9 cellular contexts compared by ENCODE assay signal in genomic region chr21:34844033-34844923, GRCh38.
DNase-seq lines count a peak whose midpoint lies in the region; ATAC-seq and TF ChIP-seq lines count a peak whose summit lies in the region.
"Had no signal": no experiment of that assay in that cellular context is flagged by ENCODE, and none has a peak within 500 bp of the region (broad histone marks: within the 10 kb centered on the region; RNA-seq: fewer than 3 reads in every experiment).

No MANE protein-coding gene starts in this region.

- H3K27me3 ChIP-seq in Panc1 (ENCODE audit: control insufficient read depth, insufficient read depth, low read length): no peaks in the 10 kb centered on the region
- H3K27me3 ChIP-seq in effector memory CD4-positive, alpha-beta T cell (replicated peaks; ENCODE audit: control insufficient read depth, insufficient read depth, low read length, poor library complexity, severe bottlenecking): no peaks in the 10 kb centered on the region

- peak; percentile 71 for ATAC-seq in Panc1
- peak; percentile 86 for ATAC-seq in Right ventricle myocardium superior (ENCODE audit: poor library complexity)
- no peak for ATAC-seq in HG02973 (IDR thresholded peaks at IDR 0.05; ENCODE audit: unreplicated experiment)

- H3K4me3 ChIP-seq in Panc1 (ENCODE audit: low read depth in 2 of 2, low read length in 2 of 2) (no peak overlapping the region), skin epidermis (no peak overlapping the region)
- no peak overlapping the region for H3K4me3 ChIP-seq in effector memory CD4-positive, alpha-beta T cell (ENCODE audit: insufficient read depth, low read depth, low read length, poor library complexity, severe bottlenecking)

- H3K36me3 ChIP-seq in Panc1 (ENCODE audit: control insufficient read depth, insufficient read depth, low read length): no peaks in the 10 kb centered on the region
- H3K36me3 ChIP-seq in effector memory CD4-positive, alpha-beta T cell (ENCODE audit: control insufficient read depth, insufficient read depth, low read length): peaks cover 40% of the 10 kb centered on the region

- no peak overlapping the region for H3K27ac ChIP-seq in Panc1 (ENCODE audit: low read length)
- H3K27ac ChIP-seq in skin epidermis: peak overlapping the region in 16 of 21 experiments; percentile 1 to 76 (median 54)
- no peak overlapping the region for H3K27ac ChIP-seq in effector memory CD4-positive, alpha-beta T cell (ENCODE audit: insufficient read depth, low read length, poor library complexity, severe bottlenecking)
- H3K27ac ChIP-seq: 22Rv1 had no signal

- POLR2A ChIA-PET in Panc1 (lab: Charles Lee): no interaction called here

- peak; percentile 24 for DNase-seq in DMS153 treated with DMSO at 0.1 percent for 48 hours (lab: John Stamatoyannopoulos, UW; ENCODE audit: unreplicated experiment)
- DNase-seq in DMS153 (lab: John Stamatoyannopoulos, UW): no peak
- DNase-seq in Panc1 (ENCODE audit: low read depth, low spot score): no peak
- DNase-seq in Right ventricle myocardium superior: peak; percentile 61
- DNase-seq in effector memory CD4-positive, alpha-beta T cell: no peak
- DNase-seq in NCI-H2227 (lab: John Stamatoyannopoulos, UW; ENCODE audit: unreplicated experiment): no peak

- BruUV-seq in Panc1 (replicated peaks; lab: Mats Ljungman, UMichigan): no TSS peak

- intact Hi-C loops in Panc1 (cut with micrococcal nuclease; ENCODE audit: unreplicated experiment) (no loop called here), Right ventricle myocardium superior (cut with DNase I) (no loop called here)

- no peaks in the 10 kb centered on the region for H3K9me3 ChIP-seq in Panc1 (ENCODE audit: control insufficient read depth, insufficient read depth, low read depth, low read length)
- no peaks in the 10 kb centered on the region for H3K9me3 ChIP-seq in effector memory CD4-positive, alpha-beta T cell (ENCODE audit: control insufficient read depth, low read length)

- H3K4me1 ChIP-seq in Panc1 (ENCODE audit: control insufficient read depth, insufficient read depth, low read length): peaks cover 27% of the 10 kb centered on the region
- peaks cover 10% of the 10 kb centered on the region for H3K4me1 ChIP-seq in effector memory CD4-positive, alpha-beta T cell (ENCODE audit: control insufficient read depth, insufficient read depth, low read length, poor library complexity, severe bottlenecking)

- in situ Hi-C loops in Panc1 (cut with HindIII; ENCODE audit: low pct_unique_long_range_greater_than_20kb, low sequenced_read_pairs): no loop called here

- TF ChIP-seq CTCF in Panc1 (IDR thresholded peaks at IDR 0.05): no peak

- CTCF ChIA-PET in Panc1 (lab: Charles Lee): no interaction called here

Comparison
In these comparisons a context has a peak if more than half of its experiments do, and no peak if none do; other contexts are left out.
1. DNase-seq: peak in DMS153 treated with DMSO at 0.1 percent for 48 hours (single experiment) and Right ventricle myocardium superior (single experiment); none in DMS153 (single experiment), Panc1 (single experiment), effector memory CD4-positive, alpha-beta T cell (0 of 3) and NCI-H2227 (single experiment).
2. H3K27ac ChIP-seq: peak in skin epidermis (16 of 21); none in Panc1 (single experiment) and effector memory CD4-positive, alpha-beta T cell (single experiment).